8 cellular contexts compared by ENCODE assay signal in genomic region chr5:41925555-41925946, GRCh38. TPM values are rescaled to one million over a fixed set of nuclear protein-coding genes. Genes with fewer than 3 reads are reported as not detected.
DNase-seq lines count a peak whose midpoint lies in the region; ATAC-seq, FAIRE-seq and TF ChIP-seq lines count a peak whose summit lies in the region.

No MANE protein-coding gene starts in this region.

- POLR2A ChIA-PET in naive thymus-derived CD4-positive, alpha-beta T cell (lab: Charles Lee), result interaction anchor here (0.6 to 5.9 kb wide), 17 partner anchors 9 to 1558 kb away, joined by 3 to 54 read pairs (median 4); partner anchors contain the start of genes OXCT1, RIMOC1 and TMEM267

- H3K36me3 ChIP-seq in naive thymus-derived CD4-positive, alpha-beta T cell (ENCODE audit: control insufficient read depth in 2 of 3, insufficient read depth in 3 of 3, low read length in 3 of 3), result peaks cover 0 to 5% (median 0%) of the 10 kb centered on the region in 3 experiments

- H3K27ac Mint-ChIP-seq in naive thymus-derived CD4-positive, alpha-beta T cell, result peak overlapping the region; percentile 93 to 100 (median 96)

- peaks cover 9 to 39% (median 25%) of the 10 kb centered on the region in 7 donors for H3K4me1 Mint-ChIP-seq in naive thymus-derived CD4-positive, alpha-beta T cell

- CTCF ChIA-PET in naive thymus-derived CD4-positive, alpha-beta T cell (lab: Charles Lee), result interaction anchor here (0.6 to 1.7 kb wide), 4 partner anchors 21 to 72 kb away, joined by 3 to 5 read pairs (median 3); partner anchors contain the start of gene RIMOC1

- H3K36me3 Mint-ChIP-seq in naive thymus-derived CD4-positive, alpha-beta T cell, result peaks cover 0 to 25% (median 8%) of the 10 kb centered on the region in 5 donors

- peak overlapping the region; percentile 83 to 93 (median 88) for H3K4me3 Mint-ChIP-seq in naive thymus-derived CD4-positive, alpha-beta T cell

- H3K9me3 Mint-ChIP-seq in naive thymus-derived CD4-positive, alpha-beta T cell, result peaks cover 0 to 2% (median 0%) of the 10 kb centered on the region in 11 donors

- H3K4me1 ChIP-seq in naive thymus-derived CD4-positive, alpha-beta T cell (ENCODE audit: control insufficient read depth in 2 of 2, insufficient read depth in 2 of 2, low read length in 2 of 2), result peaks cover 6 to 14% of the 10 kb centered on the region in 2 donors

- no peak for FAIRE-seq in urothelium cell line (lab: Jason Lieb, UNC)

- peak overlapping the region; percentile 85 for H3K4me3 ChIP-seq in naive thymus-derived CD4-positive, alpha-beta T cell (ENCODE audit: low read length)

- peak; percentile 62 for DNase-seq in EH (ENCODE audit: low read depth)
- peak; percentile 20 for DNase-seq in HuH-7.5 (ENCODE audit: low spot score)
- DNase-seq in activated CD4-positive, alpha-beta T cell treated with anti-CD3 and anti-CD28 coated beads, Interleukin-2, amount 50 U/mL, for 1 hour, result peak; percentile 22
- peak; percentile 30 for DNase-seq in fibroblast of gingiva (ENCODE audit: low read depth)
- peak in 1 of 9 donors; percentile 12 for DNase-seq in naive thymus-derived CD4-positive, alpha-beta T cell
- peak; percentile 41 for DNase-seq in urothelium cell line (ENCODE audit: low spot score)
- no peak for DNase-seq in GM20000 (ENCODE audit: low spot score)

- peak; percentile 19 for ATAC-seq in GM21381 (IDR thresholded peaks at IDR 0.05; ENCODE audit: unreplicated experiment)
- ATAC-seq in naive thymus-derived CD4-positive, alpha-beta T cell, result no peak

- peak overlapping the region; percentile 96 for H3K27ac ChIP-seq in naive thymus-derived CD4-positive, alpha-beta T cell (ENCODE audit: low read depth, low read length)

- H3K9me3 ChIP-seq in naive thymus-derived CD4-positive, alpha-beta T cell (ENCODE audit: control insufficient read depth in 2 of 3, low read length in 3 of 3), result no peaks in the 10 kb centered on the region

- H3K27me3 ChIP-seq in naive thymus-derived CD4-positive, alpha-beta T cell (ENCODE audit: control insufficient read depth in 2 of 2, insufficient read depth in 2 of 2, low read length in 2 of 2), result no peaks in the 10 kb centered on the region

- no peaks in the 10 kb centered on the region for H3K27me3 Mint-ChIP-seq in naive thymus-derived CD4-positive, alpha-beta T cell

- intact Hi-C loops in naive thymus-derived CD4-positive, alpha-beta T cell (cut with micrococcal nuclease), result loop anchor here (1.0 to 10.0 kb wide), 12 partner anchors 21 to 1677 kb away; partner anchors contain the start of genes OXCT1 (in 2 of the 2), RIMOC1 (in 2 of the 2), TMEM267 (in 2 of the 2) and CCDC152 (in 1 of the 2)

- TF ChIP-seq CTCF in GM20000 (IDR thresholded peaks at IDR 0.05; ENCODE audit: extremely low read depth, missing control alignments), result no peak

RNA-seq across cellular contexts. Expression of gene FBXO4, which starts 0.5 kb away (rescaled TPM):
- total RNA-seq in naive thymus-derived CD4-positive, alpha-beta T cell, result 10 to 100 TPM; 10.9 to 15.0 (median 14.6) TPM
- 10 to 100 TPM; 16.9 to 23.5 TPM for polyA plus RNA-seq in naive thymus-derived CD4-positive, alpha-beta T cell

RNA-seq across cellular contexts. Expression of gene RIMOC1, which starts 21.4 kb away (rescaled TPM):
- 10 to 100 TPM; 13.8 to 40.6 (median 27.5) TPM for total RNA-seq in naive thymus-derived CD4-positive, alpha-beta T cell
- 10 to 100 TPM; 10.8 to 14.6 TPM for polyA plus RNA-seq in naive thymus-derived CD4-positive, alpha-beta T cell

RNA-seq across cellular contexts. Expression of gene OXCT1, which starts 55.3 kb away (rescaled TPM):
- 10 to 100 TPM; 18.6 to 53.1 (median 30.0) TPM for total RNA-seq in naive thymus-derived CD4-positive, alpha-beta T cell
- 10 to 100 TPM; 26.1 to 32.4 TPM for polyA plus RNA-seq in naive thymus-derived CD4-positive, alpha-beta T cell
